ENCODE assay signal across 6 cellular contexts in genomic region chr11:65353900-65354264, GRCh38.
DNase-seq lines count a peak whose midpoint lies in the region; ATAC-seq and TF ChIP-seq lines count a peak whose summit lies in the region.

No MANE protein-coding gene starts in this region.

- peaks cover 24% of the 10 kb centered on the region for H3K4me1 ChIP-seq in stomach smooth muscle (ENCODE audit: control insufficient read depth, insufficient read depth, low read length)

- no peak for ATAC-seq in GM21737 (IDR thresholded peaks at IDR 0.05; ENCODE audit: unreplicated experiment)

- H3K4me3 ChIP-seq in foreskin fibroblast (ENCODE audit: low read depth in 1 of 2, low read length in 2 of 2) (peak overlapping the region; percentile 51 to 69), stomach smooth muscle (ENCODE audit: low read length in 2 of 2) (peak overlapping the region; percentile 75 to 89)

- H3K27me3 ChIP-seq in stomach smooth muscle (ENCODE audit: control insufficient read depth in 1 of 2, insufficient read depth in 2 of 2, low read length in 2 of 2): peaks cover 0 to 6% of the 10 kb centered on the region in 2 donors

- DNase-seq in NCI-H510A treated with DMSO at 0.1 percent for 48 hours (lab: John Stamatoyannopoulos, UW) (peak; percentile 87), NCI-H510A (lab: John Stamatoyannopoulos, UW) (no peak), foreskin fibroblast (no peak)
- DNase-seq in stimulated activated CD4-positive, alpha-beta T cell treated with anti-CD3 and anti-CD28 coated beads, Interleukin-4, amount 100 ng/mL, for 1 hour: no peak

- H3K27ac ChIP-seq in stomach smooth muscle (ENCODE audit: low read length): peak overlapping the region; percentile 46

- peaks cover 29 to 31% of the 10 kb centered on the region in 2 donors for H3K36me3 ChIP-seq in stomach smooth muscle (ENCODE audit: control insufficient read depth in 2 of 2, insufficient read depth in 2 of 2, low read length in 2 of 2)

- H3K9me3 ChIP-seq in stomach smooth muscle (ENCODE audit: control insufficient read depth in 2 of 2, low read length in 2 of 2): no peaks in the 10 kb centered on the region

- peak overlapping the region; percentile 50 to 62 for H3K9ac ChIP-seq in stomach smooth muscle (ENCODE audit: low read length in 2 of 2)

- TF ChIP-seq CTCF in foreskin fibroblast (IDR thresholded peaks at IDR 0.05; ENCODE audit: low read depth, low read length): no peak
